In the genomic region with DNA sequence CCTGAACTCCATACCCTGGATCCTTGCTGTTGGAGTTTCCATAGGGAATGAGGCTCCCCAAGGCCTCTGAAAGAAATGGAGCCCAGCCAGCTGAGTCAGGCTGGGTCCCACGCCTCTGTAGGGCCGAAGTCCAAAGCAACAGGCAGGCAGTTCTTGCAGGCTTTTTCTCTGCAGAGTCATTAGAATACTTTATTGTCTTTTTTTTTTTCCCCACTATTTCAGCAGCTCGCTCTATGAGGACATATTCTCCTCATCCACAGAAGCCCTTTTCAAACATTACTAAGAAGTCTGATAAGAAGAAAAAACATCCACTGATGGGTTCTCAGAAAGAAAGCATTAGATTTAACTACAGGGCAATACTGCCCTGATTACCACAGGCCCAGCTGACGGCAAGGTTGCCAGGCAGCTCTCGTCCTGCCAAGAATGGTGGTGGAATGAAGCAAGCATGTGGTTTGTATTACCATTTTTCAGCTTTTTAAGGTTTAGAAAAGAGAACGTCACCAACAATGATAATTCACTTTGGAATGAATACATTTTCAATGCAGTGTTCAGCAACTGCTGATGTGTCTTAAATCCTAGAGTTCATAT, we compare ENCODE assay signal across 8 cellular contexts.
DNase-seq lines count a peak whose midpoint lies in the region; ATAC-seq and TF ChIP-seq lines count a peak whose summit lies in the region.

No MANE protein-coding gene starts in this region.

- H3K27me3 ChIP-seq in GM23248 (replicated peaks; ENCODE audit: insufficient read depth) (no peaks in the 10 kb centered on the region), adipocyte (replicated peaks; ENCODE audit: control insufficient read depth, insufficient read depth, low read length) (no peaks in the 10 kb centered on the region)

- H3K9me3 Mint-ChIP-seq in T-helper 2 cell treated with Interferon-gamma antibody and Interleukin-4, amounts not matched to agents 5 μg/mL and 100 μg/mL, for 36 hours = no peaks in the 10 kb centered on the region

- H3K9me3 ChIP-seq in GM23248 (ENCODE audit: low read depth) (no peaks in the 10 kb centered on the region), adipocyte (ENCODE audit: control insufficient read depth, low read length) (no peaks in the 10 kb centered on the region)

- no peaks in the 10 kb centered on the region for H3K36me3 ChIP-seq in GM23248 (ENCODE audit: low read depth)
- no peaks in the 10 kb centered on the region for H3K36me3 ChIP-seq in adipocyte (ENCODE audit: control insufficient read depth, insufficient read depth, low read length, severe bottlenecking)

- WGBS in GM23248 (ENCODE audit: low coverage in 1 of 2, low lambda C conversion rate in 2 of 2, missing lambda C conversion rate in 2 of 2), 2 experiments = 1 to 4% methylated on average over 6 of the region's 6 CpGs

- H3K36me3 Mint-ChIP-seq in T-helper 2 cell treated with Interferon-gamma antibody and Interleukin-4, amounts not matched to agents 5 μg/mL and 100 μg/mL, for 36 hours (ENCODE audit: low read depth) = peaks cover 3% of the 10 kb centered on the region

- H3K4me3 ChIP-seq in GM23248 = peak overlapping the region; percentile 5
- peak overlapping the region; percentile 53 for H3K4me3 ChIP-seq in adipocyte (ENCODE audit: low read length)
- no peak overlapping the region for H3K4me3 ChIP-seq in retinal pigment epithelial cell (ENCODE audit: low read length)

- peaks cover 44% of the 10 kb centered on the region for H3F3A ChIP-seq in GM23248 (ENCODE audit: insufficient read depth)

- H3K9me2 ChIP-seq in GM23248 (ENCODE audit: insufficient read depth) = no peaks in the 10 kb centered on the region

- in situ Hi-C loops in GM23248 (cut with MboI) = loop anchor here (10.0 kb wide), 1 partner anchor 223 kb away; the partner anchor contains the start of gene CITED2

- H4K20me1 ChIP-seq in GM23248 (ENCODE audit: insufficient read depth) = no peaks in the 10 kb centered on the region

- H2AFZ ChIP-seq in GM23248 = 0 out of 2 replicates have a peak overlapping the region, but pooled peaks have one; percentile 9

- intact Hi-C loops in left ventricle myocardium superior (cut with micrococcal nuclease) = no loop called here

- H3K27ac Mint-ChIP-seq in T-helper 2 cell treated with Interferon-gamma antibody and Interleukin-4, amounts not matched to agents 5 μg/mL and 100 μg/mL, for 36 hours = no peak overlapping the region

- peaks cover 5% of the 10 kb centered on the region for H3K4me1 Mint-ChIP-seq in T-helper 2 cell treated with Interferon-gamma antibody and Interleukin-4, amounts not matched to agents 5 μg/mL and 100 μg/mL, for 36 hours (ENCODE audit: low read depth)

- H3K4me1 ChIP-seq in GM23248 (ENCODE audit: insufficient read depth) = peaks cover 34% of the 10 kb centered on the region
- H3K4me1 ChIP-seq in adipocyte (ENCODE audit: control insufficient read depth, insufficient read depth, low read length) = peaks cover 26% of the 10 kb centered on the region

- peak overlapping the region; percentile 63 for H3K4me2 ChIP-seq in GM23248 (ENCODE audit: unreplicated experiment)

- no peaks in the 10 kb centered on the region for H3K27me3 Mint-ChIP-seq in T-helper 2 cell treated with Interferon-gamma antibody and Interleukin-4, amounts not matched to agents 5 μg/mL and 100 μg/mL, for 36 hours (ENCODE audit: low read depth)

- no peaks in the 10 kb centered on the region for H3K79me2 ChIP-seq in GM23248 (ENCODE audit: insufficient read depth)

- DNase-seq in GM23248 = peak; percentile 96
- DNase-seq in adipocyte (ENCODE audit: low read depth) = peak; percentile 97
- peak; percentile 69 for DNase-seq in left ventricle myocardium superior
- DNase-seq in retinal pigment epithelial cell (ENCODE audit: low read depth) = peak; percentile 97
- DNase-seq in T-helper 2 cell treated with Interferon-gamma antibody and Interleukin-4, amounts not matched to agents 5 μg/mL and 100 μg/mL, for 36 hours (ENCODE audit: low spot score) = no peak
- no peak for DNase-seq in Kasumi-1 (lab: John Stamatoyannopoulos, UW)

- H3K27ac ChIP-seq in GM23248 = peak overlapping the region; percentile 92

- no peak for TF ChIP-seq CTCF in retinal pigment epithelial cell (conservative IDR thresholded peaks at IDR 0.05; ENCODE audit: low read depth, low read length)

- ATAC-seq in left ventricle myocardium superior (peak; percentile 94), HG03039 (IDR thresholded peaks at IDR 0.05; ENCODE audit: unreplicated experiment) (no peak), GM21526 (IDR thresholded peaks at IDR 0.05; ENCODE audit: low FRiP score, unreplicated experiment) (no peak)

- H3K9ac ChIP-seq in GM23248 (peak overlapping the region; percentile 54), adipocyte (ENCODE audit: low read length) (peak overlapping the region; percentile 63)

- H3K4me3 Mint-ChIP-seq in T-helper 2 cell treated with Interferon-gamma antibody and Interleukin-4, amounts not matched to agents 5 μg/mL and 100 μg/mL, for 36 hours = no peak overlapping the region

Comparison
In these comparisons a context has a peak if more than half of its experiments do, and no peak if none do; other contexts are left out.
1. DNase-seq: peak in GM23248 (single experiment), adipocyte (single experiment), left ventricle myocardium superior (single experiment) and retinal pigment epithelial cell (single experiment); none in T-helper 2 cell treated with Interferon-gamma antibody and Interleukin-4, amounts not matched to agents 5 μg/mL and 100 μg/mL, for 36 hours (single experiment) and Kasumi-1 (0 of 2).